Comparison of ENCODE assay signal across 6 cellular contexts in the genomic region with DNA sequence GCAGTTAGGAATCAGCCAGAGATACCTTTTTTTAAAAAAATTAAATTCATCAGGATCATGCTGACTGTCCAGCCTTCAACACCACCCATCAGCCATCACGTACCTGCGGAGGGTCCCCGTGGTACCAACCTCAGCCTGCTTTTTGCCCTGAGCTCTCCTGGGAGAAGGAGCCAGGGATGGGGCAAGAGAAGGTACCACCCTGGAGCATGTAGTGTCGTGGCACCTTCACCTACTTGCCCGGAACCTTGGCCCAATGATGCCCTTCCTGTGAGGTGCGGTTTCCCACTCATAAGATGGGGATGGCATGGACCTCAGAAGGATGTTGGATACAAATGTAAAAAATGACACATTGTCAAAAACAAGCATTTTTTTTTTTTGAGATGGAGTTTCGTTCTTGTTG.
"Had no signal": no experiment of that assay in that cellular context is flagged by ENCODE, and none has a peak within 500 bp of the region (broad histone marks: within the 10 kb centered on the region; RNA-seq: fewer than 3 reads in every experiment).

No MANE protein-coding gene starts in this region.

- FAIRE-seq: HTR-8/SVneo, K562 had no signal

- H3K4me1 ChIP-seq: HAP-1 had no signal

- DNase-seq: IMR-90 had no signal

- H3K4me3 ChIP-seq: GM23338, HAP-1, K562 had no signal

- H3K4me1 Mint-ChIP-seq: GM23338 had no signal

- H3K4me3 Mint-ChIP-seq: GM23338 had no signal

- H2AFZ ChIP-seq: GM23338 had no signal

- H3K9me3 ChIP-seq: HAP-1 had no signal

- ATAC-seq: GM23338, HCT116, K562 had no signal

- H3K4me2 ChIP-seq: GM23338 had no signal

- H3K27ac Mint-ChIP-seq: GM23338 had no signal

- H3K36me3 ChIP-seq: HAP-1 had no signal
